19 cellular contexts compared by ENCODE assay signal in genomic region chr22:27654536-27655445, GRCh38.
DNase-seq lines count a peak whose midpoint lies in the region; ATAC-seq and TF ChIP-seq lines count a peak whose summit lies in the region.
"Had no signal": no experiment of that assay in that cellular context is flagged by ENCODE, and none has a peak within 500 bp of the region (broad histone marks: within the 10 kb centered on the region; RNA-seq: fewer than 3 reads in every experiment).

No MANE protein-coding gene starts in this region.

- DNase-seq in NCI-H82 (lab: John Stamatoyannopoulos, UW) (peak; percentile 6), NCI-H82 treated with DMSO at 0.1 percent for 48 hours (lab: John Stamatoyannopoulos, UW; ENCODE audit: unreplicated experiment) (no peak), WTC11 (ENCODE audit: low spot score) (peak; percentile 76), islet precursor cell (peak; percentile 73), transverse colon (peak; percentile 45)
- no peak for DNase-seq in naive thymus-derived CD4-positive, alpha-beta T cell
- DNase-seq: activated CD4-positive, CD25-positive, alpha-beta regulatory T cell; activated T-cell treated with anti-CD3 and anti-CD28 coated beads, Interleukin-2, amount 50 U/mL, for 72 hours; C1 segment of cervical spinal cord; cortex of kidney; NCI-H187 treated with DMSO at 0.1 percent for 48 hours; NCI-H524 treated with DMSO at 0.1 percent for 48 hours; OCI-M1; stimulated activated CD4-positive, alpha-beta T cell treated with anti-CD3 and anti-CD28 coated beads, Interleukin-12 subunit alpha, Interleukin-12 subunit beta, amount 100 ng/mL, for 4 hours had no signal

- H3K36me3 Mint-ChIP-seq in WTC11: peaks cover 4% of the 10 kb centered on the region; the same call in 1 of the 2 replicates
- peaks cover 0 to 3% (median 0%) of the 10 kb centered on the region in 5 donors for H3K36me3 Mint-ChIP-seq in naive thymus-derived CD4-positive, alpha-beta T cell
- H3K36me3 Mint-ChIP-seq: activated naive CD4-positive, alpha-beta T cell treated with anti-CD3 and anti-CD28 coated beads, Interleukin-2, amount 50 U/mL, for 24 hours had no signal

- H3K27ac Mint-ChIP-seq in WTC11: no peak overlapping the region; the same call in 1 of the 2 replicates
- H3K27ac Mint-ChIP-seq in naive thymus-derived CD4-positive, alpha-beta T cell: no peak overlapping the region
- H3K27ac Mint-ChIP-seq: activated naive CD4-positive, alpha-beta T cell treated with anti-CD3 and anti-CD28 coated beads, Interleukin-2, amount 50 U/mL, for 24 hours; activated T-cell treated with anti-CD3 and anti-CD28 coated beads, Interleukin-2, amount 50 U/mL, for 72 hours; progenitor cell of endocrine pancreas had no signal

- H3K4me3 ChIP-seq in transverse colon: no peak overlapping the region
- no peak overlapping the region for H3K4me3 ChIP-seq in naive thymus-derived CD4-positive, alpha-beta T cell (ENCODE audit: low read length)
- H3K4me3 ChIP-seq: SJSA1 had no signal

- CTCF ChIA-PET in WTC11 (lab: Charles Lee): interaction anchor here (0.6 to 0.7 kb wide), 3 partner anchors 69 to 250 kb away, joined by 3 to 4 read pairs (median 3); no protein-coding TSS in a partner anchor
- CTCF ChIA-PET in naive thymus-derived CD4-positive, alpha-beta T cell (lab: Charles Lee): no interaction called here

- TF ChIP-seq EP300 in transverse colon (IDR thresholded peaks at IDR 0.05; ENCODE audit: low read depth): no peak

- no peaks in the 10 kb centered on the region for H3K27me3 ChIP-seq in transverse colon
- no peaks in the 10 kb centered on the region for H3K27me3 ChIP-seq in naive thymus-derived CD4-positive, alpha-beta T cell (ENCODE audit: control insufficient read depth in 2 of 2, insufficient read depth in 2 of 2, low read length in 2 of 2)
- H3K27me3 ChIP-seq: SJSA1 had no signal

- POLR2A ChIA-PET in WTC11 (lab: Charles Lee): no interaction called here
- POLR2A ChIA-PET in naive thymus-derived CD4-positive, alpha-beta T cell (lab: Charles Lee): no interaction called here

- H3K36me3 ChIP-seq in transverse colon: no peaks in the 10 kb centered on the region
- H3K36me3 ChIP-seq in naive thymus-derived CD4-positive, alpha-beta T cell (ENCODE audit: control insufficient read depth in 2 of 3, insufficient read depth in 3 of 3, low read length in 3 of 3): no peaks in the 10 kb centered on the region
- H3K36me3 ChIP-seq: SJSA1 had no signal

- H3K4me1 Mint-ChIP-seq in WTC11: peaks cover 23% of the 10 kb centered on the region
- no peaks in the 10 kb centered on the region for H3K4me1 Mint-ChIP-seq in naive thymus-derived CD4-positive, alpha-beta T cell
- H3K4me1 Mint-ChIP-seq: activated naive CD4-positive, alpha-beta T cell treated with anti-CD3 and anti-CD28 coated beads, Interleukin-2, amount 50 U/mL, for 24 hours had no signal

- H3K27ac ChIP-seq in transverse colon: no peak overlapping the region
- no peak overlapping the region for H3K27ac ChIP-seq in naive thymus-derived CD4-positive, alpha-beta T cell (ENCODE audit: low read depth, low read length)
- H3K27ac ChIP-seq: SJSA1 had no signal

- TF ChIP-seq POLR2A in transverse colon (IDR thresholded peaks at IDR 0.05): no peak

- WGBS in transverse colon (ENCODE audit: low coverage in 1 of 2), 2 donors: 19 to 33% methylated on average over 5 to 10 of the region's 10 CpGs

- H3K27me3 Mint-ChIP-seq in WTC11 (ENCODE audit: low read depth): peaks cover 8% of the 10 kb centered on the region
- peaks cover 0 to 24% (median 6%) of the 10 kb centered on the region in 5 donors for H3K27me3 Mint-ChIP-seq in naive thymus-derived CD4-positive, alpha-beta T cell

- H3K4me3 Mint-ChIP-seq in WTC11: no peak overlapping the region
- no peak overlapping the region for H3K4me3 Mint-ChIP-seq in naive thymus-derived CD4-positive, alpha-beta T cell
- H3K4me3 Mint-ChIP-seq: activated naive CD4-positive, alpha-beta T cell treated with anti-CD3 and anti-CD28 coated beads, Interleukin-2, amount 50 U/mL, for 24 hours; activated T-cell treated with anti-CD3 and anti-CD28 coated beads, Interleukin-2, amount 50 U/mL, for 72 hours had no signal

- intact Hi-C loops in transverse colon (cut with DNase I; ENCODE audit: low total_unique reads): no loop called here
- intact Hi-C loops in naive thymus-derived CD4-positive, alpha-beta T cell (cut with micrococcal nuclease): no loop called here

- no peaks in the 10 kb centered on the region for H3K9me3 ChIP-seq in transverse colon
- peaks cover 0 to 19% (median 0%) of the 10 kb centered on the region in 3 experiments for H3K9me3 ChIP-seq in naive thymus-derived CD4-positive, alpha-beta T cell (ENCODE audit: control insufficient read depth in 2 of 3, low read length in 3 of 3)

- TF ChIP-seq CTCF in WTC11 (IDR thresholded peaks at IDR 0.05) (no peak), transverse colon (IDR thresholded peaks at IDR 0.05) (no peak)

- H3K9me3 Mint-ChIP-seq in WTC11: peaks cover 16% of the 10 kb centered on the region
- peaks cover 0 to 30% (median 11%) of the 10 kb centered on the region in 11 donors for H3K9me3 Mint-ChIP-seq in naive thymus-derived CD4-positive, alpha-beta T cell

- H3K4me1 ChIP-seq in transverse colon: peaks cover 0 to 3% (median 0%) of the 10 kb centered on the region in 4 donors
- H3K4me1 ChIP-seq in naive thymus-derived CD4-positive, alpha-beta T cell (ENCODE audit: control insufficient read depth in 2 of 2, insufficient read depth in 2 of 2, low read length in 2 of 2): no peaks in the 10 kb centered on the region
- H3K4me1 ChIP-seq: SJSA1 had no signal

- ATAC-seq in WTC11: peak; percentile 97
- ATAC-seq in HG02571 (IDR thresholded peaks at IDR 0.05; ENCODE audit: unreplicated experiment): no peak
- ATAC-seq in naive thymus-derived CD4-positive, alpha-beta T cell: no peak
- ATAC-seq in GM21381 (IDR thresholded peaks at IDR 0.05; ENCODE audit: unreplicated experiment): no peak
- ATAC-seq: activated T-cell treated with anti-CD3 and anti-CD28 coated beads, Interleukin-2, amount 50 U/mL, for 72 hours had no signal

- in situ Hi-C loops in transverse colon (cut with MboI; ENCODE audit: low pct_ligation_motif_present in 1 of 4, low pct_unique_long_range_greater_than_20kb in 1 of 4, low sequenced_read_pairs in 3 of 4): no loop called here

TF ChIP-seq in WTC11, 78 proteins besides CTCF, POLR2A, EP300 and RAD21 (continues in another document):
- no peak for TF ChIP-seq USF1 (CRISPR knock-in tag; IDR thresholded peaks at IDR 0.05)
- no peak for TF ChIP-seq CREM (CRISPR knock-in tag; IDR thresholded peaks at IDR 0.05)
- no peak for TF ChIP-seq SP1 (CRISPR knock-in tag; conservative IDR thresholded peaks at IDR 0.05)
- no peak for TF ChIP-seq RELA (CRISPR knock-in tag; IDR thresholded peaks at IDR 0.05; ENCODE audit: borderline replicate concordance)
- TF ChIP-seq ZNF263 (CRISPR knock-in tag; IDR thresholded peaks at IDR 0.05; ENCODE audit: low read depth): no peak
- no peak for TF ChIP-seq TP53 (CRISPR knock-in tag; IDR thresholded peaks at IDR 0.05)
- no peak for TF ChIP-seq CDX4 (CRISPR knock-in tag; IDR thresholded peaks at IDR 0.05; ENCODE audit: borderline replicate concordance)
- TF ChIP-seq TEAD1 (CRISPR knock-in tag; IDR thresholded peaks at IDR 0.05): no peak
- no peak for TF ChIP-seq ZNF425 (CRISPR knock-in tag; conservative IDR thresholded peaks at IDR 0.05)
- no peak for TF ChIP-seq ZMAT4 (CRISPR knock-in tag; IDR thresholded peaks at IDR 0.05)
- no peak for TF ChIP-seq ZNF121 (CRISPR knock-in tag; IDR thresholded peaks at IDR 0.05)
- no peak for TF ChIP-seq FOXJ3 (CRISPR knock-in tag; IDR thresholded peaks at IDR 0.05; ENCODE audit: borderline replicate concordance)

Comparison
In these comparisons a context has a peak if more than half of its experiments do, and no peak if none do; other contexts are left out.
1. DNase-seq: peak in NCI-H82 (single experiment), WTC11 (single experiment), islet precursor cell (single experiment) and transverse colon (single experiment); none in NCI-H82 treated with DMSO at 0.1 percent for 48 hours (single experiment) and naive thymus-derived CD4-positive, alpha-beta T cell (0 of 9).